Comparison of ENCODE assay signal across 15 cellular contexts in the genomic region with DNA sequence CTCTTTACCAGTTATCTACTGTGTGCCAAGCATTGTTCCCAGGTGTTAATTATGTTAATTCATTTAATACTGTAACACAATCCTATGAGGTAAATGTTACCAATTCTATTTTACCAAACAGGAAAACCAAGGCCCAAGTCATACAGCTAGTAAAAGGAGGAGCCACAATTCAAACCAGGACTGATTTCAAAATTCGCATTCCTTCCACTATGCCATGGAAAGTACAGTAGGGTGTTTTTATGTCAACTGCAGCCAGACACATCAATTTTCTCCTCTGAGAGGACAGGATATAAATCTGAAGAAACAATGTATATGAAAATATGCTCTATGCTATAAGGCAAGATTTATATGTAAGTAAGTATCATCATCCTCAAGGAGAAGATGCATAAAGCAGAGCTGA.
DNase-seq lines count a peak whose midpoint lies in the region; ATAC-seq, FAIRE-seq and TF ChIP-seq lines count a peak whose summit lies in the region.
"Had no signal": no experiment of that assay in that cellular context is flagged by ENCODE, and none has a peak within 500 bp of the region (broad histone marks: within the 10 kb centered on the region; RNA-seq: fewer than 3 reads in every experiment).

No MANE protein-coding gene starts in this region.

- ATAC-seq in gastroesophageal sphincter (no peak), thoracic aorta (ENCODE audit: insufficient number of reproducible peaks, low FRiP score, low read depth) (no peak), HG03342 (IDR thresholded peaks at IDR 0.05; ENCODE audit: unreplicated experiment) (no peak), GM18511 (IDR thresholded peaks at IDR 0.05; ENCODE audit: unreplicated experiment) (no peak)
- ATAC-seq: naive thymus-derived CD4-positive, alpha-beta T cell; stimulated activated naive CD8-positive, alpha-beta T cell treated with anti-CD3 and anti-CD28 coated beads, Interleukin-15, Interleukin-2, amounts not matched to agents 100 U/mL and 50 U/mL, for 24 hours had no signal

- H3K4me3 ChIP-seq in bronchial epithelial cell (ENCODE audit: low read depth, low read length) (no peak overlapping the region), gastroesophageal sphincter (no peak overlapping the region), thoracic aorta (no peak overlapping the region)

- H3K27ac ChIP-seq in gastroesophageal sphincter (peak overlapping the region; percentile 29 to 80 (median 70)), thoracic aorta (peak overlapping the region; percentile 22 to 57), caudate nucleus (ENCODE audit: low read depth, low read length) (no peak overlapping the region)

- DNase-seq in LHCN-M2 (ENCODE audit: low read depth) (peak; percentile 26), bronchial epithelial cell (ENCODE audit: low read depth) (no peak), thoracic aorta (ENCODE audit: low spot score) (no peak), caudate nucleus (lab: John Stamatoyannopoulos, UW) (no peak)
- DNase-seq in stimulated activated CD4-positive, alpha-beta T cell treated with anti-CD3 and anti-CD28 coated beads, Interleukin-2, amount 100 ng/mL, for 24 hours: no peak
- DNase-seq: head of caudate nucleus; KBM-7; naive thymus-derived CD4-positive, alpha-beta T cell; NCI-H146; NCI-H526 treated with DMSO at 0.1 percent for 48 hours; stimulated activated naive CD8-positive, alpha-beta T cell treated with anti-CD3 and anti-CD28 coated beads, Interleukin-15, Interleukin-2, amounts not matched to agents 100 U/mL and 50 U/mL, for 24 hours had no signal

- peak; percentile 8 for TF ChIP-seq CTCF in bronchial epithelial cell (IDR thresholded peaks at IDR 0.05; ENCODE audit: insufficient read depth, low read length, severe bottlenecking)
- TF ChIP-seq CTCF in gastroesophageal sphincter (IDR thresholded peaks at IDR 0.05): peak; percentile 27 to 57 (median 34)
- TF ChIP-seq CTCF in thoracic aorta (IDR thresholded peaks at IDR 0.05): no peak

- H3K4me1 ChIP-seq in gastroesophageal sphincter (peaks cover 12 to 100% (median 14%) of the 10 kb centered on the region in 3 donors), thoracic aorta (ENCODE audit: control insufficient read depth in 1 of 2, low read depth in 2 of 2) (peaks cover 8 to 24% of the 10 kb centered on the region in 2 donors)

- H3K9me3 ChIP-seq in gastroesophageal sphincter: no peaks in the 10 kb centered on the region
- H3K9me3 ChIP-seq in thoracic aorta: no peaks in the 10 kb centered on the region

- H3K36me3 ChIP-seq in bronchial epithelial cell (ENCODE audit: control insufficient read depth, insufficient read depth, low read length) (no peaks in the 10 kb centered on the region), gastroesophageal sphincter (no peaks in the 10 kb centered on the region), thoracic aorta (no peaks in the 10 kb centered on the region)

- no peaks in the 10 kb centered on the region for H3K27me3 ChIP-seq in bronchial epithelial cell (ENCODE audit: control insufficient read depth, insufficient read depth, low read length)
- no peaks in the 10 kb centered on the region for H3K27me3 ChIP-seq in gastroesophageal sphincter
- H3K27me3 ChIP-seq in thoracic aorta (replicated peaks; ENCODE audit: insufficient read depth): no peaks in the 10 kb centered on the region

- 50 to 63% methylated on average over 1 of the region's 1 CpG for WGBS in gastroesophageal sphincter (ENCODE audit: low coverage in 1 of 2), 2 donors

- TF ChIP-seq EP300 in gastroesophageal sphincter (IDR thresholded peaks at IDR 0.05): no peak

- no peak for TF ChIP-seq POLR2A in gastroesophageal sphincter (IDR thresholded peaks at IDR 0.05)

- FAIRE-seq in bronchial epithelial cell (lab: Jason Lieb, UNC): no peak
- FAIRE-seq: RCC 7860 had no signal
